In genomic region chr6:21478411-21478810, GRCh38 we compare ENCODE assay signal across 22 cellular contexts.
A peak's percentile ranks its signal among the peaks of the same experiment; 100 is the strongest.
DNase-seq lines count a peak whose midpoint lies in the region; ATAC-seq, FAIRE-seq and TF ChIP-seq lines count a peak whose summit lies in the region.
"Had no signal": no experiment of that assay in that cellular context is flagged by ENCODE, and none has a peak within 500 bp of the region (broad histone marks: within the 10 kb centered on the region; RNA-seq: fewer than 3 reads in every experiment).

No MANE protein-coding gene starts in this region.

- TF ChIP-seq POLR2A in vagina (IDR thresholded peaks at IDR 0.05) (no peak), H54 (IDR thresholded peaks at IDR 0.05; ENCODE audit: low read depth, low read length) (no peak)

- H3K27me3 Mint-ChIP-seq in nephron (ENCODE audit: low read depth) = no peaks in the 10 kb centered on the region

- no peaks in the 10 kb centered on the region for H3K27me3 ChIP-seq in adipocyte (replicated peaks; ENCODE audit: control insufficient read depth, insufficient read depth, low read length)
- H3K27me3 ChIP-seq in vagina = no peaks in the 10 kb centered on the region

- H3K27ac ChIP-seq in vagina = peak overlapping the region; percentile 50
- H3K27ac ChIP-seq: GM23248 had no signal

- ATAC-seq in left ventricle myocardium superior (peak; percentile 61), Right ventricle myocardium inferior (no peak), HG02642 (IDR thresholded peaks at IDR 0.05; ENCODE audit: poor library complexity, unreplicated experiment) (no peak)
- ATAC-seq: GM12878 had no signal

- H3K9me3 Mint-ChIP-seq in nephron = peaks cover 2% of the 10 kb centered on the region
- H3K9me3 Mint-ChIP-seq: IgD-negative memory B cell had no signal

- peak overlapping the region; percentile 79 to 92 (median 91) for H3K27ac Mint-ChIP-seq in nephron
- H3K27ac Mint-ChIP-seq: B cell; CD4-positive, CD25-positive, alpha-beta regulatory T cell; CD8-positive, alpha-beta memory T cell; IgD-negative memory B cell had no signal

- DNase-seq in left ventricle myocardium superior (no peak), Right ventricle myocardium inferior (ENCODE audit: missing footprints) (no peak), adipocyte (ENCODE audit: low read depth) (peak; percentile 9), vagina (ENCODE audit: extremely low spot score in 2 of 2) (no peak), H54 (ENCODE audit: insufficient read length, low spot score) (no peak)
- no peak for DNase-seq in activated CD4-positive, alpha-beta T cell treated with anti-CD3 and anti-CD28 coated beads, Interleukin-2, amount 50 U/mL, for 4 hours
- DNase-seq: CD4-positive, CD25-positive, alpha-beta regulatory T cell; CD8-positive, alpha-beta memory T cell; COR-L47; DMS 273 treated with DMSO at 0.1 percent for 48 hours; DMS53; DND-41; EL; GM23248; HCEC 1CT; KBM-7 had no signal

- peaks cover 20% of the 10 kb centered on the region for H3K4me1 ChIP-seq in adipocyte (ENCODE audit: control insufficient read depth, insufficient read depth, low read length)
- H3K4me1 ChIP-seq in vagina = peaks cover 16% of the 10 kb centered on the region

- peak overlapping the region; percentile 73 for H3K9ac ChIP-seq in adipocyte (ENCODE audit: low read length)

- FAIRE-seq in H54 (lab: Jason Lieb, UNC) = no peak
- FAIRE-seq: GM12878, HepG2 had no signal

- no peak overlapping the region for H3K4me3 ChIP-seq in adipocyte (ENCODE audit: low read length)
- H3K4me3 ChIP-seq in vagina = no peak overlapping the region
- H3K4me3 ChIP-seq: GM12878 had no signal

- H3K9me3 ChIP-seq in adipocyte (ENCODE audit: control insufficient read depth, low read length) = no peaks in the 10 kb centered on the region
- H3K9me3 ChIP-seq in vagina = no peaks in the 10 kb centered on the region

- H3K4me1 Mint-ChIP-seq in nephron = peaks cover 22% of the 10 kb centered on the region
- H3K4me1 Mint-ChIP-seq: B cell; CD4-positive, CD25-positive, alpha-beta regulatory T cell; CD8-positive, alpha-beta memory T cell; IgD-negative memory B cell had no signal

- intact Hi-C loops in left ventricle myocardium superior (cut with micrococcal nuclease) (no loop called here), Right ventricle myocardium inferior (cut with DNase I) (no loop called here), vagina (cut with DNase I) (no loop called here)

- H3K36me3 ChIP-seq in adipocyte (ENCODE audit: control insufficient read depth, insufficient read depth, low read length, severe bottlenecking) = no peaks in the 10 kb centered on the region
- H3K36me3 ChIP-seq in vagina = no peaks in the 10 kb centered on the region

- no peaks in the 10 kb centered on the region for H3K36me3 Mint-ChIP-seq in nephron (ENCODE audit: low read depth)
- H3K36me3 Mint-ChIP-seq: CD4-positive, CD25-positive, alpha-beta regulatory T cell; CD8-positive, alpha-beta memory T cell; IgD-negative memory B cell had no signal

- no peak for TF ChIP-seq CTCF in nephron (IDR thresholded peaks at IDR 0.05; ENCODE audit: unreplicated experiment in 3 of 3)
- no peak for TF ChIP-seq CTCF in vagina (IDR thresholded peaks at IDR 0.05)

- no peak overlapping the region for H3K4me3 Mint-ChIP-seq in nephron
- H3K4me3 Mint-ChIP-seq: B cell; CD4-positive, CD25-positive, alpha-beta regulatory T cell; CD8-positive, alpha-beta memory T cell; IgD-negative memory B cell had no signal
